8 cellular contexts compared by ENCODE assay signal in genomic region chr5:10250804-10251276, GRCh38. TPM values are rescaled to one million over a fixed set of nuclear protein-coding genes. Genes with fewer than 3 reads are reported as not detected.
DNase-seq lines count a peak whose midpoint lies in the region; ATAC-seq and TF ChIP-seq lines count a peak whose summit lies in the region.

No MANE protein-coding gene starts in this region.

- TF ChIP-seq CTCF in WI38 (IDR thresholded peaks at IDR 0.05; ENCODE audit: low read depth, low read length) (no peak), fibroblast of pulmonary artery (IDR thresholded peaks at IDR 0.05; ENCODE audit: low read length, missing control alignments) (no peak)

- peaks cover 61% of the 10 kb centered on the region for H3K4me1 Mint-ChIP-seq in activated CD8-positive, alpha-beta memory T cell treated with anti-CD3 and anti-CD28 coated beads, Interleukin-2, amount 10 ng/mL, durations not matched to agents 7 days and 5 days

- peak overlapping the region; percentile 87 for H3K27ac Mint-ChIP-seq in activated CD8-positive, alpha-beta memory T cell treated with anti-CD3 and anti-CD28 coated beads, Interleukin-2, amount 10 ng/mL, durations not matched to agents 7 days and 5 days

- peak overlapping the region; percentile 94 for H3K4me3 Mint-ChIP-seq in activated CD8-positive, alpha-beta memory T cell treated with anti-CD3 and anti-CD28 coated beads, Interleukin-2, amount 10 ng/mL, durations not matched to agents 7 days and 5 days

- peak; percentile 52 for DNase-seq in activated CD8-positive, alpha-beta memory T cell treated with anti-CD3 and anti-CD28 coated beads, Interleukin-2, amount 10 ng/mL, durations not matched to agents 7 days and 5 days
- no peak for DNase-seq in activated CD8-positive, alpha-beta memory T cell treated with anti-CD3 and anti-CD28 coated beads for 24 hours
- DNase-seq in fibroblast of pulmonary artery (ENCODE audit: low read depth): peak; percentile 34
- DNase-seq in renal cortical epithelial cell (ENCODE audit: low read depth): peak; percentile 37
- DNase-seq in T-helper 9 cell: no peak
- DNase-seq in NK-92 treated with Interleukin-12 subunit alpha and Interleukin-12 subunit beta, amount 100 ng/mL, for 24 hours (lab: John Stamatoyannopoulos, UW): no peak

- CTCF ChIA-PET in activated CD8-positive, alpha-beta memory T cell treated with anti-CD3 and anti-CD28 coated beads, Interleukin-2, amount 10 ng/mL, durations not matched to agents 7 days and 5 days (lab: Charles Lee): interaction anchor here (1.1 to 2.1 kb wide), 4 partner anchors 27 to 114 kb away, joined by 3 to 5 read pairs (median 4); partner anchors contain the start of gene MARCHF6

- peak overlapping the region; percentile 96 for H3K4me3 ChIP-seq in WI38 (ENCODE audit: low read depth, low read length)
- peak overlapping the region; percentile 98 for H3K4me3 ChIP-seq in fibroblast of pulmonary artery (replicated peaks; ENCODE audit: low read depth, low read length)

- H3K36me3 Mint-ChIP-seq in activated CD8-positive, alpha-beta memory T cell treated with anti-CD3 and anti-CD28 coated beads, Interleukin-2, amount 10 ng/mL, durations not matched to agents 7 days and 5 days: peaks cover 32% of the 10 kb centered on the region

- H3K27me3 Mint-ChIP-seq in activated CD8-positive, alpha-beta memory T cell treated with anti-CD3 and anti-CD28 coated beads, Interleukin-2, amount 10 ng/mL, durations not matched to agents 7 days and 5 days: no peaks in the 10 kb centered on the region

- H3K9me3 Mint-ChIP-seq in activated CD8-positive, alpha-beta memory T cell treated with anti-CD3 and anti-CD28 coated beads, Interleukin-2, amount 10 ng/mL, durations not matched to agents 7 days and 5 days (ENCODE audit: low read depth): no peaks in the 10 kb centered on the region

- peak; percentile 31 for ATAC-seq in activated CD8-positive, alpha-beta memory T cell treated with anti-CD3 and anti-CD28 coated beads, Interleukin-2, amount 10 ng/mL, durations not matched to agents 7 days and 5 days
- ATAC-seq in HG03378 (IDR thresholded peaks at IDR 0.05; ENCODE audit: unreplicated experiment): peak; percentile 10

RNA-seq across cellular contexts. Expression of gene CCT5, which starts 0.8 kb away (rescaled TPM):
- 100 to 1,000 TPM; 270 to 342 TPM for total RNA-seq in activated CD8-positive, alpha-beta memory T cell treated with anti-CD3 and anti-CD28 coated beads, Interleukin-2, amount 10 ng/mL, durations not matched to agents 7 days and 5 days
- 519 and 762 TPM in 2 replicates for total RNA-seq in renal cortical epithelial cell

RNA-seq across cellular contexts. Expression of gene ATPSCKMT, which starts 1.2 kb away (rescaled TPM):
- total RNA-seq in activated CD8-positive, alpha-beta memory T cell treated with anti-CD3 and anti-CD28 coated beads, Interleukin-2, amount 10 ng/mL, durations not matched to agents 7 days and 5 days: 10 to 100 TPM; 18.8 to 24.7 TPM
- 20.7 and 42.2 TPM in 2 replicates for total RNA-seq in renal cortical epithelial cell

RNA-seq across cellular contexts. Expression of gene CMBL, which starts 56.9 kb away (rescaled TPM):
- total RNA-seq in activated CD8-positive, alpha-beta memory T cell treated with anti-CD3 and anti-CD28 coated beads, Interleukin-2, amount 10 ng/mL, durations not matched to agents 7 days and 5 days: 1 to 10 TPM; 2.7 to 3.2 TPM
- 7.6 and 28.6 TPM in 2 replicates for total RNA-seq in renal cortical epithelial cell

Comparison
In these comparisons a context has a peak if more than half of its experiments do, and no peak if none do; other contexts are left out.
1. DNase-seq: peak in activated CD8-positive, alpha-beta memory T cell treated with anti-CD3 and anti-CD28 coated beads, Interleukin-2, amount 10 ng/mL, durations not matched to agents 7 days and 5 days (single experiment), fibroblast of pulmonary artery (single experiment) and renal cortical epithelial cell (single experiment); none in activated CD8-positive, alpha-beta memory T cell treated with anti-CD3 and anti-CD28 coated beads for 24 hours (single experiment), T-helper 9 cell (single experiment) and NK-92 treated with Interleukin-12 subunit alpha and Interleukin-12 subunit beta, amount 100 ng/mL, for 24 hours (single experiment).